In the genomic region with DNA sequence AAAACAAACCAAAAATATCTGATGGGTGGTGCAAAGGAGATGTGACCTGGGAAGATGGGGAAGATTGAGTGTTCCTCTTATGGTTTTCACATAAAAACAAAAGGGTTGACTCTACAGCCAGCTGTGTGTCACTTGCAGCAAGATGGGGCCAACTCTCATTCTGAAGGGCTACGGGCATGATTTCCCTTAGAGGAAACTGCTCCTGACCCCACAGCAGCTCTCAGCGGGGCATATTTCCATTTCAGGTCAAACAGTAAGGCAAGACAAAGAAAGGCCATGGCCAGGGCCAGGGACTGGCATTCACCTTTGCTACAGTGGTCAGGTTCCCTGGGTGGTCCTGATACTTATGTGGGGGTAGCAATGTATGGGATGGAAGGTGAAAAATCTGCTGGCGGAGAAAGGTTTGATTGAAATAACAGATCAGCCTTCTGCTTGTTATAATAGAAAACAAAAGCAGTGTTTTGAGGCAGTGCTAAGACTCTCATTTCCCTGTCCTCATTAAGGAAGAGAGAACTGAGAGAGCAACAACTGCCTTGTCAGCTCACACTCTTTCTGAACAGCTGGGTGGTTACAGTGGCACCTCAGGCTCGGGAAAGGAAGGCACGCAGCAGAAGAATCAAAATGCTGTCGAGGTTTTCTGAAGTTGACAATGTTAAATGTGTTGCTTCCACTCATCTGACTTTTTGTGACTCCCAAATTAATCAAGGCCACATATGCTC, we compare ENCODE assay signal across 12 cellular contexts.
DNase-seq lines count a peak whose midpoint lies in the region; ATAC-seq and TF ChIP-seq lines count a peak whose summit lies in the region.
"Had no signal": no experiment of that assay in that cellular context is flagged by ENCODE, and none has a peak within 500 bp of the region (broad histone marks: within the 10 kb centered on the region; RNA-seq: fewer than 3 reads in every experiment).

No MANE protein-coding gene starts in this region.

- H3K27ac Mint-ChIP-seq in WTC11 = peak overlapping the region; percentile 29; the same call in 1 of the 2 replicates

- intact Hi-C loops in testis (cut with DNase I; ENCODE audit: low total_unique reads) = no loop called here

- no peaks in the 10 kb centered on the region for H3K4me1 ChIP-seq in testis
- H3K4me1 ChIP-seq: pancreas had no signal

- peak; percentile 99 for ATAC-seq in GM19395 (IDR thresholded peaks at IDR 0.05; ENCODE audit: unreplicated experiment)
- ATAC-seq in HG03060 (IDR thresholded peaks at IDR 0.05; ENCODE audit: low read depth, unreplicated experiment) = peak; percentile 85
- peak; percentile 71 for ATAC-seq in WTC11

- no peaks in the 10 kb centered on the region for H3K9me3 ChIP-seq in testis
- H3K9me3 ChIP-seq: pancreas, SK-N-SH, thoracic aorta had no signal

- H3K4me1 Mint-ChIP-seq in WTC11 = peaks cover 49% of the 10 kb centered on the region

- no peaks in the 10 kb centered on the region for H3K27me3 Mint-ChIP-seq in WTC11 (ENCODE audit: low read depth)
- H3K27me3 Mint-ChIP-seq: activated naive CD8-positive, alpha-beta T cell treated with anti-CD3 and anti-CD28 coated beads, Interleukin-2, amount 10 ng/mL, durations not matched to agents 7 days and 5 days had no signal

- DNase-seq in Ammon's horn (ENCODE audit: low spot score) = peak; percentile 40
- DNase-seq in WTC11 (ENCODE audit: low spot score) = peak; percentile 13
- DNase-seq in NCI-H187 treated with DMSO at 0.1 percent for 48 hours (lab: John Stamatoyannopoulos, UW) = no peak
- DNase-seq in testis = no peak
- no peak for DNase-seq in NCI-H1436 treated with DMSO at 0.1 percent for 48 hours (lab: John Stamatoyannopoulos, UW)
- no peak for DNase-seq in HPDE6-E6E7 (ENCODE audit: extremely low spot score)
- DNase-seq: activated naive CD8-positive, alpha-beta T cell treated with anti-CD3 and anti-CD28 coated beads, Interleukin-2, amount 10 ng/mL, durations not matched to agents 7 days and 5 days; pancreas; SK-N-SH had no signal

- no peaks in the 10 kb centered on the region for H3K9me3 Mint-ChIP-seq in WTC11
- H3K9me3 Mint-ChIP-seq: activated naive CD8-positive, alpha-beta T cell treated with anti-CD3 and anti-CD28 coated beads, Interleukin-2, amount 10 ng/mL, durations not matched to agents 7 days and 5 days had no signal

- TF ChIP-seq POLR2A in testis (IDR thresholded peaks at IDR 0.05) = no peak

- POLR2A ChIA-PET in WTC11 (lab: Charles Lee) = no interaction called here

- H3K27ac ChIP-seq in testis = no peak overlapping the region
- H3K27ac ChIP-seq: pancreas had no signal

- TF ChIP-seq CTCF in WTC11 (IDR thresholded peaks at IDR 0.05) = no peak
- TF ChIP-seq CTCF in testis (IDR thresholded peaks at IDR 0.05) = no peak

- H3K27me3 ChIP-seq in testis = no peaks in the 10 kb centered on the region
- H3K27me3 ChIP-seq: pancreas had no signal

- WGBS in testis, 2 donors = 84 to 87% methylated on average over 6 of the region's 6 CpGs

- no peak overlapping the region for H3K4me3 ChIP-seq in testis
- H3K4me3 ChIP-seq: pancreas, thoracic aorta had no signal

- no peaks in the 10 kb centered on the region for H3K36me3 Mint-ChIP-seq in WTC11
- H3K36me3 Mint-ChIP-seq: activated naive CD8-positive, alpha-beta T cell treated with anti-CD3 and anti-CD28 coated beads, Interleukin-2, amount 10 ng/mL, durations not matched to agents 7 days and 5 days had no signal

- no peaks in the 10 kb centered on the region for H3K36me3 ChIP-seq in testis (ENCODE audit: low read depth, missing control alignments)
- H3K36me3 ChIP-seq: pancreas had no signal

- CTCF ChIA-PET in WTC11 (lab: Charles Lee) = interaction anchor here (0.7 to 1.2 kb wide), 3 partner anchors 15 to 249 kb away, joined by 3 to 4 read pairs (median 3); a partner anchor contains a TSS

- no peak overlapping the region for H3K4me3 Mint-ChIP-seq in WTC11
- H3K4me3 Mint-ChIP-seq: activated naive CD8-positive, alpha-beta T cell treated with anti-CD3 and anti-CD28 coated beads, Interleukin-2, amount 10 ng/mL, durations not matched to agents 7 days and 5 days had no signal

TF ChIP-seq in WTC11, 78 proteins besides CTCF, POLR2A, EP300 and RAD21:
- TF ChIP-seq NR3C1 (CRISPR knock-in tag; conservative IDR thresholded peaks at IDR 0.05; ENCODE audit: low read depth) (no peak), GTF2I (CRISPR knock-in tag; conservative IDR thresholded peaks at IDR 0.05) (no peak), TEAD1 (CRISPR knock-in tag; IDR thresholded peaks at IDR 0.05) (0 out of 2 replicates have a peak, but pooled peaks have one; percentile 29), NR2C2 (CRISPR knock-in tag; IDR thresholded peaks at IDR 0.05) (no peak)
- TF ChIP-seq, protein P1, sequence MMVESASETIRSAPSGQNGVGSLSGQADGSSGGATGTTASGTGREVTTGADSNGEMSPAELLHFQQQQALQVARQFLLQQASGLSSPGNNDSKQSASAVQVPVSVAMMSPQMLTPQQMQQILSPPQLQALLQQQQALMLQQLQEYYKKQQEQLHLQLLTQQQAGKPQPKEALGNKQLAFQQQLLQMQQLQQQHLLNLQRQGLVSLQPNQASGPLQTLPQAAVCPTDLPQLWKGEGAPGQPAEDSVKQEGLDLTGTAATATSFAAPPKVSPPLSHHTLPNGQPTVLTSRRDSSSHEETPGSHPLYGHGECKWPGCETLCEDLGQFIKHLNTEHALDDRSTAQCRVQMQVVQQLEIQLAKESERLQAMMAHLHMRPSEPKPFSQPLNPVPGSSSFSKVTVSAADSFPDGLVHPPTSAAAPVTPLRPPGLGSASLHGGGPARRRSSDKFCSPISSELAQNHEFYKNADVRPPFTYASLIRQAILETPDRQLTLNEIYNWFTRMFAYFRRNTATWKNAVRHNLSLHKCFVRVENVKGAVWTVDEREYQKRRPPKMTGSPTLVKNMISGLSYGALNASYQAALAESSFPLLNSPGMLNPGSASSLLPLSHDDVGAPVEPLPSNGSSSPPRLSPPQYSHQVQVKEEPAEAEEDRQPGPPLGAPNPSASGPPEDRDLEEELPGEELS (CRISPR knock-in tag; IDR thresholded peaks at IDR 0.05) = no peak
- TF ChIP-seq, protein P2, sequence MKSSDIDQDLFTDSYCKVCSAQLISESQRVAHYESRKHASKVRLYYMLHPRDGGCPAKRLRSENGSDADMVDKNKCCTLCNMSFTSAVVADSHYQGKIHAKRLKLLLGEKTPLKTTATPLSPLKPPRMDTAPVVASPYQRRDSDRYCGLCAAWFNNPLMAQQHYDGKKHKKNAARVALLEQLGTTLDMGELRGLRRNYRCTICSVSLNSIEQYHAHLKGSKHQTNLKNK (CRISPR knock-in tag; IDR thresholded peaks at IDR 0.05) = no peak

Comparison
In these comparisons a context has a peak if more than half of its experiments do, and no peak if none do; other contexts are left out.
1. DNase-seq: peak in Ammon's horn (single experiment) and WTC11 (single experiment); none in NCI-H187 treated with DMSO at 0.1 percent for 48 hours (single experiment), testis (single experiment), NCI-H1436 treated with DMSO at 0.1 percent for 48 hours (single experiment) and HPDE6-E6E7 (single experiment).
2. Peak in every context shown above with its lines, with median percentiles within 50 percentile points of each other: ATAC-seq.